ENCODE assay signal across 9 cellular contexts in genomic region chr12:120474092-120474960, GRCh38. TPM values are rescaled to one million over a fixed set of nuclear protein-coding genes. Genes with fewer than 3 reads are reported as not detected.
DNase-seq lines count a peak whose midpoint lies in the region; ATAC-seq and TF ChIP-seq lines count a peak whose summit lies in the region.
"Had no signal": no experiment of that assay in that cellular context is flagged by ENCODE, and none has a peak within 500 bp of the region (broad histone marks: within the 10 kb centered on the region; RNA-seq: fewer than 3 reads in every experiment).

No MANE protein-coding gene starts in this region.

- H3K27me3 ChIP-seq in foreskin keratinocyte, result no peaks in the 10 kb centered on the region
- H3K27me3 ChIP-seq in testis, result no peaks in the 10 kb centered on the region
- H3K27me3 ChIP-seq: heart right ventricle had no signal

- peak; percentile 14 for DNase-seq in NCI-H1694 treated with DMSO at 0.1 percent for 48 hours (lab: John Stamatoyannopoulos, UW)
- DNase-seq in NCI-H1694 (lab: John Stamatoyannopoulos, UW), result no peak
- DNase-seq in T-helper 17 cell, result no peak
- peak; percentile 88 to 96 for DNase-seq in foreskin keratinocyte
- peak; percentile 52 for DNase-seq in testis
- DNase-seq in progenitor cell of endocrine pancreas (ENCODE audit: low spot score, unreplicated experiment), result no peak
- DNase-seq: heart right ventricle had no signal

- H3K4me3 Mint-ChIP-seq in T-helper 17 cell (no peak overlapping the region), progenitor cell of endocrine pancreas (ENCODE audit: low read depth) (no peak overlapping the region)

- intact Hi-C loops in testis (cut with DNase I; ENCODE audit: low total_unique reads), result no loop called here

- H3K4me1 Mint-ChIP-seq in T-helper 17 cell, result peaks cover 10% of the 10 kb centered on the region
- peaks cover 2% of the 10 kb centered on the region for H3K4me1 Mint-ChIP-seq in progenitor cell of endocrine pancreas (ENCODE audit: low read depth)

- H3K27ac ChIP-seq in foreskin keratinocyte, result peak overlapping the region; percentile 21
- H3K27ac ChIP-seq in testis, result no peak overlapping the region
- H3K27ac ChIP-seq: heart right ventricle had no signal

- 61 to 63% methylated on average over 7 of the region's 7 CpGs for whole genome bisulfite sequencing in testis, 2 donors

- H3K9me3 Mint-ChIP-seq in progenitor cell of endocrine pancreas (ENCODE audit: low read depth), result no peaks in the 10 kb centered on the region

- H3K4me3 ChIP-seq in testis, result no peak overlapping the region
- H3K4me3 ChIP-seq: heart right ventricle had no signal

- ATAC-seq in T-helper 17 cell (no peak), foreskin keratinocyte (peak; percentile 93), HG03135 (IDR thresholded peaks at IDR 0.05; ENCODE audit: unreplicated experiment) (no peak), GM21367 (IDR thresholded peaks at IDR 0.05; ENCODE audit: unreplicated experiment) (no peak)

- H3K4me1 ChIP-seq in foreskin keratinocyte (peaks cover 6% of the 10 kb centered on the region), testis (peaks cover 21% of the 10 kb centered on the region)

- no peaks in the 10 kb centered on the region for H3K36me3 ChIP-seq in testis (ENCODE audit: low read depth, missing control alignments)
- H3K36me3 ChIP-seq: heart right ventricle had no signal

- peaks cover 2% of the 10 kb centered on the region for H3K36me3 Mint-ChIP-seq in T-helper 17 cell (ENCODE audit: low read depth)
- peaks cover 3% of the 10 kb centered on the region for H3K36me3 Mint-ChIP-seq in progenitor cell of endocrine pancreas (ENCODE audit: insufficient read depth)

- no peak for TF ChIP-seq CTCF in foreskin keratinocyte (conservative IDR thresholded peaks at IDR 0.05)
- TF ChIP-seq CTCF in testis (IDR thresholded peaks at IDR 0.05), result no peak
- TF ChIP-seq CTCF in progenitor cell of endocrine pancreas (IDR thresholded peaks at IDR 0.05; ENCODE audit: unreplicated experiment), result no peak

- no peak for TF ChIP-seq POLR2A in testis (IDR thresholded peaks at IDR 0.05)

- H3K27ac Mint-ChIP-seq in T-helper 17 cell (peak overlapping the region; percentile 21), progenitor cell of endocrine pancreas (no peak overlapping the region)

- H3K27me3 Mint-ChIP-seq in T-helper 17 cell (no peaks in the 10 kb centered on the region), progenitor cell of endocrine pancreas (no peaks in the 10 kb centered on the region)

- H3K9me3 ChIP-seq in T-helper 17 cell (ENCODE audit: control insufficient read depth, low read length, poor library complexity, severe bottlenecking) (no peaks in the 10 kb centered on the region), testis (no peaks in the 10 kb centered on the region)
- H3K9me3 ChIP-seq: heart right ventricle had no signal

RNA-seq across cellular contexts. Expression of gene SRSF9, which starts 4.8 kb away (rescaled TPM):
- 100 to 1,000 TPM; 122 to 124 TPM for total RNA-seq in T-helper 17 cell
- 192 and 206 TPM in 2 replicates for total RNA-seq in foreskin keratinocyte
- polyA plus RNA-seq in foreskin keratinocyte, result 229 and 256 TPM in 2 replicates
- total RNA-seq in testis, result 100 to 1,000 TPM; 199 to 238 TPM
- 202 TPM for polyA plus RNA-seq in testis (ENCODE audit: insufficient read depth, low read depth, low replicate concordance)
- total RNA-seq in progenitor cell of endocrine pancreas, result 282 and 286 TPM in 2 replicates

RNA-seq across cellular contexts. Expression of gene DYNLL1, which starts 21.6 kb away (rescaled TPM):
- total RNA-seq in T-helper 17 cell (10 to 100 TPM; 70.2 to 72.2 TPM), foreskin keratinocyte (515 and 550 TPM in 2 replicates), testis (100 to 1,000 TPM; 404 to 461 TPM), progenitor cell of endocrine pancreas (356 and 386 TPM in 2 replicates)
- polyA plus RNA-seq in foreskin keratinocyte (854 and 875 TPM in 2 replicates), testis (ENCODE audit: insufficient read depth, low read depth, low replicate concordance) (725 TPM)

RNA-seq across cellular contexts. Expression of gene GATC, which starts 28.1 kb away (rescaled TPM):
- total RNA-seq in T-helper 17 cell (10 to 100 TPM; 15.6 to 18.7 TPM), foreskin keratinocyte (13.5 and 16.4 TPM in 2 replicates), testis (10 to 100 TPM; 17.5 to 20.9 TPM), progenitor cell of endocrine pancreas (28.0 and 30.9 TPM in 2 replicates)
- polyA plus RNA-seq in foreskin keratinocyte (7.9 and 9.3 TPM in 2 replicates), testis (ENCODE audit: insufficient read depth, low read depth, low replicate concordance) (10.8 TPM)

RNA-seq across cellular contexts. Expression of gene TRIAP1, which starts 28.1 kb away (rescaled TPM):
- total RNA-seq in T-helper 17 cell (10 to 100 TPM; 18.6 to 21.9 TPM), foreskin keratinocyte (38.9 and 39.7 TPM in 2 replicates), testis (10 to 100 TPM; 13.9 to 15.7 TPM), progenitor cell of endocrine pancreas (32.4 and 33.5 TPM in 2 replicates)
- polyA plus RNA-seq in foreskin keratinocyte (43.8 and 47.6 TPM in 2 replicates), testis (ENCODE audit: insufficient read depth, low read depth, low replicate concordance) (20.0 TPM)

RNA-seq across cellular contexts. Expression of gene COX6A1, which starts 36.4 kb away (rescaled TPM):
- total RNA-seq in T-helper 17 cell (100 to 1,000 TPM; 136 to 144 TPM), foreskin keratinocyte (593 and 641 TPM in 2 replicates), testis (100 to 1,000 TPM; 549 to 563 TPM), progenitor cell of endocrine pancreas (318 and 343 TPM in 2 replicates)
- polyA plus RNA-seq in foreskin keratinocyte (947 and 1,045 TPM in 2 replicates), testis (ENCODE audit: insufficient read depth, low read depth, low replicate concordance) (485 TPM)

Comparison
In these comparisons a context has a peak if more than half of its experiments do, and no peak if none do; other contexts are left out.
1. DNase-seq: peak in NCI-H1694 treated with DMSO at 0.1 percent for 48 hours (single experiment), foreskin keratinocyte (2 of 2) and testis (single experiment); none in NCI-H1694 (single experiment), T-helper 17 cell (0 of 3) and progenitor cell of endocrine pancreas (single experiment).